ENCODE assay signal across 8 cellular contexts in genomic region chr1:151325646-151326429, GRCh38.
DNase-seq lines count a peak whose midpoint lies in the region; ATAC-seq and TF ChIP-seq lines count a peak whose summit lies in the region.

No MANE protein-coding gene starts in this region.

- peaks cover 35 to 52% (median 48%) of the 10 kb centered on the region in 11 experiments for H3K36me3 ChIP-seq in BLaER1 treated with 17β-estradiol and CSF1 and Interleukin-3, amounts not matched to agents 10 nM and 100 nM
- peaks cover 3% of the 10 kb centered on the region; the same call in 1 of the 2 replicates for H3K36me3 ChIP-seq in Loucy (ENCODE audit: insufficient read depth, low read length)

- no peak for DNase-seq in central memory CD8-positive, alpha-beta T cell (ENCODE audit: low spot score in 2 of 2)
- DNase-seq in NCI-H2196 (lab: John Stamatoyannopoulos, UW; ENCODE audit: unreplicated experiment) (no peak), HPDE6-E6E7 (ENCODE audit: extremely low spot score) (no peak), DMS53 treated with DMSO at 0.1 percent for 48 hours (lab: John Stamatoyannopoulos, UW; ENCODE audit: unreplicated experiment) (no peak)
- DNase-seq in stimulated activated CD4-positive, alpha-beta T cell treated with anti-CD3 and anti-CD28 coated beads, Interleukin-2, amount 100 ng/mL, for 48 hours = no peak

- peaks cover 0 to 56% (median 17%) of the 10 kb centered on the region in 11 experiments; a peak in 14 of 22 replicates for H4K20me1 ChIP-seq in BLaER1 treated with 17β-estradiol and CSF1 and Interleukin-3, amounts not matched to agents 10 nM and 100 nM
- H4K20me1 ChIP-seq in Loucy (ENCODE audit: insufficient read depth, low read length, poor library complexity, severe bottlenecking) = peaks cover 10% of the 10 kb centered on the region

- peaks cover 31% of the 10 kb centered on the region for H3K79me2 ChIP-seq in Loucy (ENCODE audit: insufficient read depth, low read length)

- H3K36me3 Mint-ChIP-seq in central memory CD8-positive, alpha-beta T cell (ENCODE audit: insufficient read depth) = peaks cover 41% of the 10 kb centered on the region
- peaks cover 33% of the 10 kb centered on the region for H3K36me3 Mint-ChIP-seq in nephron (ENCODE audit: low read depth)

- peak overlapping the region; percentile 98 for H3K27ac Mint-ChIP-seq in central memory CD8-positive, alpha-beta T cell (ENCODE audit: low read depth)
- H3K27ac Mint-ChIP-seq in nephron = peak overlapping the region; percentile 98 to 99 (median 99)

- H3K4me3 ChIP-seq in BLaER1 treated with 17β-estradiol and CSF1 and Interleukin-3, amounts not matched to agents 10 nM and 100 nM = peak overlapping the region; percentile 63 to 82 (median 75)
- peak overlapping the region; percentile 89 for H3K4me3 ChIP-seq in Loucy (ENCODE audit: low read length, poor library complexity, severe bottlenecking)

- H3F3A ChIP-seq in Loucy (ENCODE audit: low read depth) = no peaks in the 10 kb centered on the region

- H3K4me2 ChIP-seq in BLaER1 treated with 17β-estradiol and CSF1 and Interleukin-3, amounts not matched to agents 10 nM and 100 nM = peak overlapping the region; percentile 92 to 99 (median 98)
- H3K4me2 ChIP-seq in Loucy (ENCODE audit: low read depth, low read length, poor library complexity, severe bottlenecking) = peak overlapping the region; percentile 100

- ATAC-seq in central memory CD8-positive, alpha-beta T cell (replicated peaks; ENCODE audit: extremely low read depth, poor library complexity, severe bottlenecking) = no peak

- peak overlapping the region; percentile 94 to 100 (median 97); a peak in 15 of 22 replicates for H3K27ac ChIP-seq in BLaER1 treated with 17β-estradiol and CSF1 and Interleukin-3, amounts not matched to agents 10 nM and 100 nM

- H3K9me3 Mint-ChIP-seq in central memory CD8-positive, alpha-beta T cell = no peaks in the 10 kb centered on the region
- no peaks in the 10 kb centered on the region for H3K9me3 Mint-ChIP-seq in nephron

- peak overlapping the region; percentile 98 for H3K4me3 Mint-ChIP-seq in central memory CD8-positive, alpha-beta T cell
- H3K4me3 Mint-ChIP-seq in nephron = peak overlapping the region; percentile 94 to 97 (median 96)

- no peaks in the 10 kb centered on the region for H3K9me2 ChIP-seq in Loucy (replicated peaks; ENCODE audit: low read depth, low read length)

- H3K9me3 ChIP-seq in BLaER1 treated with 17β-estradiol and CSF1 and Interleukin-3, amounts not matched to agents 10 nM and 100 nM (replicated peaks in 1 of 11) = no peaks in the 10 kb centered on the region
- no peaks in the 10 kb centered on the region for H3K9me3 ChIP-seq in Loucy (ENCODE audit: insufficient read depth, low read depth, low read length)

- H3K9ac ChIP-seq in BLaER1 treated with 17β-estradiol and CSF1 and Interleukin-3, amounts not matched to agents 10 nM and 100 nM = peak overlapping the region; percentile 91 to 99 (median 97)
- H3K9ac ChIP-seq in Loucy (ENCODE audit: low read depth, low read length, poor library complexity, severe bottlenecking) = peak overlapping the region; percentile 93

- no peaks in the 10 kb centered on the region for H3K27me3 ChIP-seq in BLaER1 treated with 17β-estradiol and CSF1 and Interleukin-3, amounts not matched to agents 10 nM and 100 nM
- H3K27me3 ChIP-seq in Loucy (ENCODE audit: insufficient read depth, low read length, poor library complexity, severe bottlenecking) = no peaks in the 10 kb centered on the region

- H3K4me1 Mint-ChIP-seq in central memory CD8-positive, alpha-beta T cell = peaks cover 55% of the 10 kb centered on the region
- peaks cover 50% of the 10 kb centered on the region for H3K4me1 Mint-ChIP-seq in nephron

- H3K4me1 ChIP-seq in BLaER1 treated with 17β-estradiol and CSF1 and Interleukin-3, amounts not matched to agents 10 nM and 100 nM = peaks cover 28 to 49% (median 36%) of the 10 kb centered on the region in 10 experiments
- peaks cover 29% of the 10 kb centered on the region for H3K4me1 ChIP-seq in Loucy (ENCODE audit: insufficient read depth, low read length, poor library complexity, severe bottlenecking)

- H2AFZ ChIP-seq in Loucy (ENCODE audit: low read length) = no peak overlapping the region

- H3K27me3 Mint-ChIP-seq in central memory CD8-positive, alpha-beta T cell = no peaks in the 10 kb centered on the region
- no peaks in the 10 kb centered on the region for H3K27me3 Mint-ChIP-seq in nephron (ENCODE audit: low read depth)

- no peak for TF ChIP-seq CTCF in Loucy (conservative IDR thresholded peaks at IDR 0.05; ENCODE audit: low read length)
- TF ChIP-seq CTCF in nephron (IDR thresholded peaks at IDR 0.05; ENCODE audit: unreplicated experiment in 3 of 3) = no peak
